Comparison of ENCODE assay signal across 2 cellular contexts in the genomic region with DNA sequence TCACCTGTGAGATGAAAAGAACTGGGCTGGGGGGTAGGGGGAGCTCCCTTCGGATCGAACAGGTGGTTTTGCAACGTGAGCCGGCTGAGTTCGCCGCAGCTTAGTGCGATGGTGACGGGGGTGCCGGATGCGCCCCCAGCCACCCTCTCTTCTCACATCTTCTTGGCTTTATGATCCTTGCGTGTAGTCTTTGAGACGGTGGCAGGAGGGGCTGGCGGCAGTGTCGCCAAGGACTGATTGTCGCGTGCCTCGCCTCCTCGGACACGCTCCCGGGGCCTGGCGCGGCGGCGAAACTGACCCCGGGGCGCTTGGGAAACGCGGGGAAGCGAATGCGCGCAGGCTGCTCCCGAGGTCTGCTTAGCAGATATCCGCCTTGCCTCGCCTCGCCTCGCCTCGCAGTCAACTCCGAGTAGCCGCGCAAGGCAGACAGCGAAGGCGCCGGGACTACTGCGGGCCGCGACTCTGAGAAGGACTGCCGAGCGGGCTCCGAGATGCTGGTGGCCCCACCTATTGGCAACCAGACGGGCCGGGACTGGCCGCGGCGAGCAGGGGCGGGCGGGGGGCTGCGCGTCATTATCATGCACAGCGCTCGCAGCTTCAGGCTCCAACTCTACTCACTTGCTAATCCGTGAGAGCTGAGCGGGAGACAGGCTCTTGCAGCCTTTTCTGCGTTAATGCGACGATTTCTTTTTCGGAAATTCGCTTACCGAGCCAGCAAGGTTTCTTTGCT.
A peak's percentile ranks its signal among the peaks of the same experiment; 100 is the strongest.
TF ChIP-seq lines count a peak whose summit lies in the region.

No MANE protein-coding gene starts in this region.

TF ChIP-seq in A549, 52 proteins besides CTCF, POLR2A, EP300 and RAD21:
- TF ChIP-seq HOXB5 (CRISPR knock-in tag; IDR thresholded peaks at IDR 0.05) = no peak
- no peak for TF ChIP-seq RCOR1 (IDR thresholded peaks at IDR 0.05; ENCODE audit: low read depth, low read length)
- TF ChIP-seq MYC (IDR thresholded peaks at IDR 0.05; ENCODE audit: borderline replicate concordance, low read length) = no peak
- no peak for TF ChIP-seq NR3C1 (IDR thresholded peaks at IDR 0.05)
- TF ChIP-seq, protein P1, sequence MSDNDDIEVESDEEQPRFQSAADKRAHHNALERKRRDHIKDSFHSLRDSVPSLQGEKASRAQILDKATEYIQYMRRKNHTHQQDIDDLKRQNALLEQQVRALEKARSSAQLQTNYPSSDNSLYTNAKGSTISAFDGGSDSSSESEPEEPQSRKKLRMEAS (IDR thresholded peaks at IDR 0.05) = peak; percentile 27; the same call in 1 of the 2 replicates
- TF ChIP-seq, protein P2, sequence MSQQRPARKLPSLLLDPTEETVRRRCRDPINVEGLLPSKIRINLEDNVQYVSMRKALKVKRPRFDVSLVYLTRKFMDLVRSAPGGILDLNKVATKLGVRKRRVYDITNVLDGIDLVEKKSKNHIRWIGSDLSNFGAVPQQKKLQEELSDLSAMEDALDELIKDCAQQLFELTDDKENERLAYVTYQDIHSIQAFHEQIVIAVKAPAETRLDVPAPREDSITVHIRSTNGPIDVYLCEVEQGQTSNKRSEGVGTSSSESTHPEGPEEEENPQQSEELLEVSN (IDR thresholded peaks at IDR 0.05; ENCODE audit: borderline replicate concordance, low read depth) = peak; percentile 49; the same call in 1 of the 2 replicates
- TF ChIP-seq CHD4 (IDR thresholded peaks at IDR 0.05; ENCODE audit: borderline replicate concordance) = no peak
- TF ChIP-seq HDAC2 (IDR thresholded peaks at IDR 0.05) = no peak
- no peak for TF ChIP-seq HEYL (CRISPR knock-in tag; IDR thresholded peaks at IDR 0.05)
- TF ChIP-seq EHF (CRISPR knock-in tag; IDR thresholded peaks at IDR 0.05) = no peak
- TF ChIP-seq JUN (IDR thresholded peaks at IDR 0.05) = no peak
- no peak for TF ChIP-seq CBX8 (IDR thresholded peaks at IDR 0.05)
- TF ChIP-seq, protein P3, sequence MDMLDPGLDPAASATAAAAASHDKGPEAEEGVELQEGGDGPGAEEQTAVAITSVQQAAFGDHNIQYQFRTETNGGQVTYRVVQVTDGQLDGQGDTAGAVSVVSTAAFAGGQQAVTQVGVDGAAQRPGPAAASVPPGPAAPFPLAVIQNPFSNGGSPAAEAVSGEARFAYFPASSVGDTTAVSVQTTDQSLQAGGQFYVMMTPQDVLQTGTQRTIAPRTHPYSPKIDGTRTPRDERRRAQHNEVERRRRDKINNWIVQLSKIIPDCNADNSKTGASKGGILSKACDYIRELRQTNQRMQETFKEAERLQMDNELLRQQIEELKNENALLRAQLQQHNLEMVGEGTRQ (IDR thresholded peaks at IDR 0.05) = no peak
- no peak for TF ChIP-seq RARB (CRISPR knock-in tag; IDR thresholded peaks at IDR 0.05)
- no peak for TF ChIP-seq NPAS2 (CRISPR knock-in tag; IDR thresholded peaks at IDR 0.05; ENCODE audit: borderline replicate concordance)
- TF ChIP-seq, protein P4, sequence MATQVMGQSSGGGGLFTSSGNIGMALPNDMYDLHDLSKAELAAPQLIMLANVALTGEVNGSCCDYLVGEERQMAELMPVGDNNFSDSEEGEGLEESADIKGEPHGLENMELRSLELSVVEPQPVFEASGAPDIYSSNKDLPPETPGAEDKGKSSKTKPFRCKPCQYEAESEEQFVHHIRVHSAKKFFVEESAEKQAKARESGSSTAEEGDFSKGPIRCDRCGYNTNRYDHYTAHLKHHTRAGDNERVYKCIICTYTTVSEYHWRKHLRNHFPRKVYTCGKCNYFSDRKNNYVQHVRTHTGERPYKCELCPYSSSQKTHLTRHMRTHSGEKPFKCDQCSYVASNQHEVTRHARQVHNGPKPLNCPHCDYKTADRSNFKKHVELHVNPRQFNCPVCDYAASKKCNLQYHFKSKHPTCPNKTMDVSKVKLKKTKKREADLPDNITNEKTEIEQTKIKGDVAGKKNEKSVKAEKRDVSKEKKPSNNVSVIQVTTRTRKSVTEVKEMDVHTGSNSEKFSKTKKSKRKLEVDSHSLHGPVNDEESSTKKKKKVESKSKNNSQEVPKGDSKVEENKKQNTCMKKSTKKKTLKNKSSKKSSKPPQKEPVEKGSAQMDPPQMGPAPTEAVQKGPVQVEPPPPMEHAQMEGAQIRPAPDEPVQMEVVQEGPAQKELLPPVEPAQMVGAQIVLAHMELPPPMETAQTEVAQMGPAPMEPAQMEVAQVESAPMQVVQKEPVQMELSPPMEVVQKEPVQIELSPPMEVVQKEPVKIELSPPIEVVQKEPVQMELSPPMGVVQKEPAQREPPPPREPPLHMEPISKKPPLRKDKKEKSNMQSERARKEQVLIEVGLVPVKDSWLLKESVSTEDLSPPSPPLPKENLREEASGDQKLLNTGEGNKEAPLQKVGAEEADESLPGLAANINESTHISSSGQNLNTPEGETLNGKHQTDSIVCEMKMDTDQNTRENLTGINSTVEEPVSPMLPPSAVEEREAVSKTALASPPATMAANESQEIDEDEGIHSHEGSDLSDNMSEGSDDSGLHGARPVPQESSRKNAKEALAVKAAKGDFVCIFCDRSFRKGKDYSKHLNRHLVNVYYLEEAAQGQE (IDR thresholded peaks at IDR 0.05) = no peak
- TF ChIP-seq, protein P5, sequence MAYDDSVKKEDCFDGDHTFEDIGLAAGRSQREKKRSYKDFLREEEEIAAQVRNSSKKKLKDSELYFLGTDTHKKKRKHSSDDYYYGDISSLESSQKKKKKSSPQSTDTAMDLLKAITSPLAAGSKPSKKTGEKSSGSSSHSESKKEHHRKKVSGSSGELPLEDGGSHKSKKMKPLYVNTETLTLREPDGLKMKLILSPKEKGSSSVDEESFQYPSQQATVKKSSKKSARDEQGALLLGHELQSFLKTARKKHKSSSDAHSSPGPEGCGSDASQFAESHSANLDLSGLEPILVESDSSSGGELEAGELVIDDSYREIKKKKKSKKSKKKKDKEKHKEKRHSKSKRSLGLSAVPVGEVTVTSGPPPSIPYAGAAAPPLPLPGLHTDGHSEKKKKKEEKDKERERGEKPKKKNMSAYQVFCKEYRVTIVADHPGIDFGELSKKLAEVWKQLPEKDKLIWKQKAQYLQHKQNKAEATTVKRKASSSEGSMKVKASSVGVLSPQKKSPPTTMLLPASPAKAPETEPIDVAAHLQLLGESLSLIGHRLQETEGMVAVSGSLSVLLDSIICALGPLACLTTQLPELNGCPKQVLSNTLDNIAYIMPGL (CRISPR knock-in tag; IDR thresholded peaks at IDR 0.05; ENCODE audit: borderline replicate concordance) = no peak

TF ChIP-seq in HCT116, 20 proteins besides CTCF, POLR2A, EP300 and RAD21 (continued from another document):
- TF ChIP-seq SIN3A (IDR thresholded peaks at IDR 0.05; ENCODE audit: low read depth) = no peak
- TF ChIP-seq YY1 (IDR thresholded peaks at IDR 0.05; ENCODE audit: extremely low read depth, insufficient replicate concordance, low read depth, low read length) = no peak
- TF ChIP-seq, protein P4 (IDR thresholded peaks at IDR 0.05; ENCODE audit: low read depth) = no peak
- no peak for TF ChIP-seq EZH2 (IDR thresholded peaks at IDR 0.05)
- TF ChIP-seq, protein P1 (IDR thresholded peaks at IDR 0.05) = peak; percentile 79
- TF ChIP-seq SRF (IDR thresholded peaks at IDR 0.05; ENCODE audit: low read depth) = no peak
